In genomic region chr9:5671711-5672353, GRCh38 we compare ENCODE assay signal across 1 cellular context.
TF ChIP-seq lines count a peak whose summit lies in the region.

No MANE protein-coding gene starts in this region.

TF ChIP-seq in GM12878, 131 proteins besides CTCF, POLR2A, EP300 and RAD21:
- TF ChIP-seq TARDBP (IDR thresholded peaks at IDR 0.05; ENCODE audit: borderline replicate concordance) (no peak), TCF7 (IDR thresholded peaks at IDR 0.05; ENCODE audit: borderline replicate concordance) (peak; percentile 84; the same call in 1 of the 2 replicates), STAT1 (conservative IDR thresholded peaks at IDR 0.05) (no peak), ZNF384 (IDR thresholded peaks at IDR 0.05; ENCODE audit: borderline replicate concordance, low read depth, low read length) (peak; percentile 45; the same call in 1 of the 2 replicates), ESRRA (IDR thresholded peaks at IDR 0.05; ENCODE audit: low read length) (no peak), RUNX3 (IDR thresholded peaks at IDR 0.05; ENCODE audit: low read length) (peak; percentile 78), MTA2 (IDR thresholded peaks at IDR 0.05; ENCODE audit: low read depth) (peak; percentile 78), IKZF2 (IDR thresholded peaks at IDR 0.05) (peak in 1 of 2 experiments; percentile 10; a peak in 1 of 4 replicates), BCL11A (IDR thresholded peaks at IDR 0.05; ENCODE audit: low read depth, low read length) (peak; percentile 30; the same call in 1 of the 2 replicates), MLLT1 (IDR thresholded peaks at IDR 0.05) (peak; percentile 60)
